1 cellular context compared by ENCODE assay signal in the genomic region with DNA sequence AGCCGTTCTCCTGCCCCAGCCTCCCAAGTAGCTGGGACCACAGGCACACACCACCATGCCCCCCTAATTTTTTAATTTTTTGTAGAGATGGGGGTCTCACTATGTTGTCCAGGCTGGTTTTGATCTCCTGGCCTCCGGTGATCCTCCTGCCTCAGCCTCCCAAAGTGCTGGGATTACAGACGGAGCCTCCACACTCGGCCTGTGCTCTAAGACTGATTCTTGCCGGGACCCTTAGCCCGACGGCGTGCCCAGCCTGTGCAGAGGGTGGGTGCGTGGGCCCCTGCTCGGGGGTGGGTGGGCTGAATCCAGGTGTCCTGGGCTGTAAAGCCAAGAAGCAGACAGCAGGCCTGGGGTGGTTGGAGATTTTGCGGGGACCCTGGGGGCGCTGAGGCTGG.
TF ChIP-seq lines count a peak whose summit lies in the region.

No MANE protein-coding gene starts in this region.

TF ChIP-seq in IMR-90, 13 proteins besides CTCF, POLR2A, EP300 and RAD21 (continued from another document):
- TF ChIP-seq RFX5 (IDR thresholded peaks at IDR 0.05; ENCODE audit: low read depth, low read length) = no peak
- no peak for TF ChIP-seq CHD1 (IDR thresholded peaks at IDR 0.05; ENCODE audit: low read depth, low read length)
- TF ChIP-seq MXI1 (IDR thresholded peaks at IDR 0.05; ENCODE audit: borderline replicate concordance, low read depth, low read length) = no peak
- no peak for TF ChIP-seq RCOR1 (IDR thresholded peaks at IDR 0.05; ENCODE audit: insufficient replicate concordance, low read length)
- TF ChIP-seq, protein P1, sequence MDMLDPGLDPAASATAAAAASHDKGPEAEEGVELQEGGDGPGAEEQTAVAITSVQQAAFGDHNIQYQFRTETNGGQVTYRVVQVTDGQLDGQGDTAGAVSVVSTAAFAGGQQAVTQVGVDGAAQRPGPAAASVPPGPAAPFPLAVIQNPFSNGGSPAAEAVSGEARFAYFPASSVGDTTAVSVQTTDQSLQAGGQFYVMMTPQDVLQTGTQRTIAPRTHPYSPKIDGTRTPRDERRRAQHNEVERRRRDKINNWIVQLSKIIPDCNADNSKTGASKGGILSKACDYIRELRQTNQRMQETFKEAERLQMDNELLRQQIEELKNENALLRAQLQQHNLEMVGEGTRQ (IDR thresholded peaks at IDR 0.05; ENCODE audit: low read depth, low read length) = no peak
- no peak for TF ChIP-seq FOS (IDR thresholded peaks at IDR 0.05; ENCODE audit: low read depth, low read length)
- TF ChIP-seq MAFK (IDR thresholded peaks at IDR 0.05; ENCODE audit: low read depth, low read length) = no peak
- no peak for TF ChIP-seq SMC3 (IDR thresholded peaks at IDR 0.05; ENCODE audit: low read depth, low read length)
- no peak for TF ChIP-seq MAZ (IDR thresholded peaks at IDR 0.05; ENCODE audit: borderline replicate concordance, low read depth, low read length)
TF ChIP-seq in IMR-90: peak in this region for 0.
